Comparison of ENCODE assay signal across 8 cellular contexts in genomic region chr3:10194328-10195071, GRCh38. TPM values are rescaled to one million over a fixed set of nuclear protein-coding genes. Genes with fewer than 3 reads are reported as not detected.
A peak's percentile ranks its signal among the peaks of the same experiment; 100 is the strongest.
DNase-seq lines count a peak whose midpoint lies in the region; ATAC-seq and TF ChIP-seq lines count a peak whose summit lies in the region.

No MANE protein-coding gene starts in this region.

- H3K9me3 Mint-ChIP-seq in activated CD4-positive, alpha-beta T cell treated with anti-CD3 and anti-CD28 coated beads for 36 hours (ENCODE audit: low read depth) = no peaks in the 10 kb centered on the region
- H3K9me3 Mint-ChIP-seq in dendritic cell treated with granulocyte-macrophage colony-stimulating factor and Interleukin-4, amounts not matched to agents 40 ng/mL and 50 ng/mL, for 4 days = no peaks in the 10 kb centered on the region
- no peaks in the 10 kb centered on the region for H3K9me3 Mint-ChIP-seq in neural progenitor cell

- peak overlapping the region; percentile 41 for H3K4me3 Mint-ChIP-seq in activated CD4-positive, alpha-beta T cell treated with anti-CD3 and anti-CD28 coated beads for 36 hours
- H3K4me3 Mint-ChIP-seq in dendritic cell treated with granulocyte-macrophage colony-stimulating factor and Interleukin-4, amounts not matched to agents 40 ng/mL and 50 ng/mL, for 4 days = no peak overlapping the region
- no peak overlapping the region for H3K4me3 Mint-ChIP-seq in neural progenitor cell

- peak overlapping the region; percentile 97 for H3K27ac Mint-ChIP-seq in activated CD4-positive, alpha-beta T cell treated with anti-CD3 and anti-CD28 coated beads for 36 hours
- H3K27ac Mint-ChIP-seq in dendritic cell treated with granulocyte-macrophage colony-stimulating factor and Interleukin-4, amounts not matched to agents 40 ng/mL and 50 ng/mL, for 4 days = peak overlapping the region; percentile 60
- H3K27ac Mint-ChIP-seq in neural progenitor cell = peak overlapping the region; percentile 29

- no peaks in the 10 kb centered on the region for H3K36me3 Mint-ChIP-seq in activated CD4-positive, alpha-beta T cell treated with anti-CD3 and anti-CD28 coated beads for 36 hours (ENCODE audit: low read depth)
- no peaks in the 10 kb centered on the region for H3K36me3 Mint-ChIP-seq in dendritic cell treated with granulocyte-macrophage colony-stimulating factor and Interleukin-4, amounts not matched to agents 40 ng/mL and 50 ng/mL, for 4 days (ENCODE audit: low read depth)
- no peaks in the 10 kb centered on the region for H3K36me3 Mint-ChIP-seq in neural progenitor cell

- DNase-seq in GM23248 = peak; percentile 41
- DNase-seq in activated CD4-positive, alpha-beta T cell treated with anti-CD3 and anti-CD28 coated beads for 36 hours = peak; percentile 75
- no peak for DNase-seq in neural progenitor cell (ENCODE audit: low spot score)
- DNase-seq in omental fat pad (ENCODE audit: low spot score) = no peak

- H3K27me3 Mint-ChIP-seq in activated CD4-positive, alpha-beta T cell treated with anti-CD3 and anti-CD28 coated beads for 36 hours = no peaks in the 10 kb centered on the region
- H3K27me3 Mint-ChIP-seq in dendritic cell treated with granulocyte-macrophage colony-stimulating factor and Interleukin-4, amounts not matched to agents 40 ng/mL and 50 ng/mL, for 4 days = no peaks in the 10 kb centered on the region
- H3K27me3 Mint-ChIP-seq in neural progenitor cell (ENCODE audit: insufficient read depth, low read depth) = peaks cover 14% of the 10 kb centered on the region

- no peaks in the 10 kb centered on the region for H3K9me3 ChIP-seq in GM23248 (ENCODE audit: low read depth)
- no peaks in the 10 kb centered on the region for H3K9me3 ChIP-seq in neural progenitor cell (ENCODE audit: low read depth)

- no peak for TF ChIP-seq CTCF in neural progenitor cell (IDR thresholded peaks at IDR 0.05)
- no peak for TF ChIP-seq CTCF in omental fat pad (IDR thresholded peaks at IDR 0.05)

- peaks cover 62% of the 10 kb centered on the region for H3F3A ChIP-seq in GM23248 (ENCODE audit: insufficient read depth)
- H3F3A ChIP-seq in neural progenitor cell (ENCODE audit: low read depth) = no peaks in the 10 kb centered on the region

- H3K4me3 ChIP-seq in GM23248 (no peak overlapping the region), neural progenitor cell (no peak overlapping the region)

- H3K27me3 ChIP-seq in GM23248 (replicated peaks; ENCODE audit: insufficient read depth) = no peaks in the 10 kb centered on the region
- H3K27me3 ChIP-seq in neural progenitor cell = no peaks in the 10 kb centered on the region

- H3K4me1 Mint-ChIP-seq in activated CD4-positive, alpha-beta T cell treated with anti-CD3 and anti-CD28 coated beads for 36 hours = peaks cover 88% of the 10 kb centered on the region
- H3K4me1 Mint-ChIP-seq in dendritic cell treated with granulocyte-macrophage colony-stimulating factor and Interleukin-4, amounts not matched to agents 40 ng/mL and 50 ng/mL, for 4 days (ENCODE audit: low read depth) = peaks cover 83% of the 10 kb centered on the region
- peaks cover 39% of the 10 kb centered on the region for H3K4me1 Mint-ChIP-seq in neural progenitor cell

- 0 out of 2 replicates have a peak overlapping the region, but pooled peaks have one; percentile 16 for H2AFZ ChIP-seq in GM23248
- no peak overlapping the region for H2AFZ ChIP-seq in neural progenitor cell (replicated peaks)

- intact Hi-C loops in activated CD4-positive, alpha-beta T cell treated with anti-CD3 and anti-CD28 coated beads for 36 hours (cut with DNase I, micrococcal nuclease) = loop anchor here (1.0 to 5.0 kb wide), 4 partner anchors 30 to 358 kb away; partner anchors contain the start of genes TATDN2 (in 1 of the 2) and VHL (in 1 of the 2)
- intact Hi-C loops in dendritic cell treated with granulocyte-macrophage colony-stimulating factor and Interleukin-4, amounts not matched to agents 40 ng/mL and 50 ng/mL, for 4 days (cut with micrococcal nuclease) = no loop called here

- H3K27ac ChIP-seq in GM23248 = no peak overlapping the region
- H3K27ac ChIP-seq in neural progenitor cell = no peak overlapping the region

- H3K9me2 ChIP-seq in GM23248 (ENCODE audit: insufficient read depth) = no peaks in the 10 kb centered on the region

- H4K20me1 ChIP-seq in GM23248 (ENCODE audit: insufficient read depth) (no peaks in the 10 kb centered on the region), neural progenitor cell (ENCODE audit: low read depth) (no peaks in the 10 kb centered on the region)

- H3K79me2 ChIP-seq in GM23248 (ENCODE audit: insufficient read depth) (no peaks in the 10 kb centered on the region), neural progenitor cell (ENCODE audit: low read depth) (no peaks in the 10 kb centered on the region)

- no peak overlapping the region for H3K4me2 ChIP-seq in GM23248 (ENCODE audit: unreplicated experiment)
- no peak overlapping the region for H3K4me2 ChIP-seq in neural progenitor cell

- peak; percentile 7 for ATAC-seq in activated CD4-positive, alpha-beta T cell treated with anti-CD3 and anti-CD28 coated beads for 36 hours
- no peak for ATAC-seq in GM21381 (IDR thresholded peaks at IDR 0.05; ENCODE audit: unreplicated experiment)
- ATAC-seq in omental fat pad (ENCODE audit: low FRiP score) = no peak
- ATAC-seq in GM21390 (IDR thresholded peaks at IDR 0.05; ENCODE audit: unreplicated experiment) = no peak
- no peak for ATAC-seq in GM21717 (IDR thresholded peaks at IDR 0.05; ENCODE audit: unreplicated experiment)

- H3K9ac ChIP-seq in GM23248 = peak overlapping the region; percentile 4; the same call in 1 of the 2 replicates
- H3K9ac ChIP-seq in neural progenitor cell = no peak overlapping the region

- H3K36me3 ChIP-seq in GM23248 (ENCODE audit: low read depth) (no peaks in the 10 kb centered on the region), neural progenitor cell (no peaks in the 10 kb centered on the region)

- CTCF ChIA-PET in activated CD4-positive, alpha-beta T cell treated with anti-CD3 and anti-CD28 coated beads for 36 hours (lab: Charles Lee) = interaction anchor here (0.6 to 2.0 kb wide), 11 partner anchors 8 to 207 kb away, joined by 3 to 10 read pairs (median 3); no protein-coding TSS in a partner anchor

- WGBS in GM23248 (ENCODE audit: low coverage in 1 of 2, low lambda C conversion rate in 2 of 2, missing lambda C conversion rate in 2 of 2), 2 experiments = 76 to 79% methylated on average over 11 of the region's 11 CpGs

- H3K4me1 ChIP-seq in GM23248 (ENCODE audit: insufficient read depth) (peaks cover 59% of the 10 kb centered on the region), neural progenitor cell (no peaks in the 10 kb centered on the region)

- POLR2A ChIA-PET in activated CD4-positive, alpha-beta T cell treated with anti-CD3 and anti-CD28 coated beads for 36 hours (lab: Charles Lee) = interaction anchor here (0.6 to 2.1 kb wide), 3 partner anchors 48 to 55 kb away, joined by 3 to 7 read pairs (median 5); partner anchors contain the start of gene TATDN2

- in situ Hi-C loops in GM23248 (cut with MboI) = no loop called here

RNA-seq across cellular contexts. Expression of gene IRAK2, which starts 29.8 kb away (rescaled TPM):
- 0.89 and 2.1 TPM in 2 replicates for total RNA-seq in GM23248 (2014; rRNA removed; shearing (Covaris generic))
- 1.1 TPM in 2 replicates for polyA plus RNA-seq in GM23248 (2016; fragmentation: Nextera tagmentation; extraction: Ambion mirVana)
- total RNA-seq in activated CD4-positive, alpha-beta T cell treated with anti-CD3 and anti-CD28 coated beads for 36 hours = 1 to 10 TPM; 3.9 to 4.0 TPM
- total RNA-seq in neural progenitor cell (ENCODE audit: low replicate concordance) (0.26 and 0.50 TPM in 2 replicates), omental fat pad (10 to 100 TPM in 1 of 4 donors, 1 to 10 TPM in 3; 6.1 to 23.8 (median 7.6) TPM)

RNA-seq across cellular contexts. Expression of gene VHL, which starts 52.9 kb away (rescaled TPM):
- 35.2 and 42.7 TPM in 2 replicates for total RNA-seq in GM23248 (2014; rRNA removed; shearing (Covaris generic))
- polyA plus RNA-seq in GM23248 (2016; fragmentation: Nextera tagmentation; extraction: Ambion mirVana) = 16.2 and 17.7 TPM in 2 replicates
- total RNA-seq in activated CD4-positive, alpha-beta T cell treated with anti-CD3 and anti-CD28 coated beads for 36 hours = 10 to 100 TPM; 49.8 to 52.4 TPM
- total RNA-seq in neural progenitor cell (ENCODE audit: low replicate concordance) (86.0 and 86.3 TPM in 2 replicates), omental fat pad (10 to 100 TPM; 27.4 to 39.3 (median 35.2) TPM)

RNA-seq across cellular contexts. Expression of gene TATDN2, which starts 53.8 kb away (rescaled TPM):
- total RNA-seq in GM23248 (2014; rRNA removed; shearing (Covaris generic)) = 8.4 and 10.1 TPM in 2 replicates
- polyA plus RNA-seq in GM23248 (2016; fragmentation: Nextera tagmentation; extraction: Ambion mirVana) = 4.6 and 4.9 TPM in 2 replicates
- total RNA-seq in activated CD4-positive, alpha-beta T cell treated with anti-CD3 and anti-CD28 coated beads for 36 hours = 10 to 100 TPM; 40.0 to 40.2 TPM
- total RNA-seq in neural progenitor cell (ENCODE audit: low replicate concordance) (11.7 and 14.9 TPM in 2 replicates), omental fat pad (10 to 100 TPM; 15.1 to 28.7 (median 20.6) TPM)

Comparison
In these comparisons a context has a peak if more than half of its experiments do, and no peak if none do; other contexts are left out.
1. DNase-seq: peak in GM23248 (single experiment) and activated CD4-positive, alpha-beta T cell treated with anti-CD3 and anti-CD28 coated beads for 36 hours (single experiment); none in neural progenitor cell (single experiment) and omental fat pad (single experiment).
2. H3K27ac Mint-ChIP-seq: peak in every context shown above with its lines; median percentile 97 in activated CD4-positive, alpha-beta T cell treated with anti-CD3 and anti-CD28 coated beads for 36 hours; 60 in dendritic cell treated with granulocyte-macrophage colony-stimulating factor and Interleukin-4, amounts not matched to agents 40 ng/mL and 50 ng/mL, for 4 days; 29 in neural progenitor cell.